In genomic region chr20:34404803-34405202, GRCh38 we compare ENCODE assay signal across 19 cellular contexts. TPM values are rescaled to one million over a fixed set of nuclear protein-coding genes. Genes with fewer than 3 reads are reported as not detected.
DNase-seq lines count a peak whose midpoint lies in the region; ATAC-seq and TF ChIP-seq lines count a peak whose summit lies in the region.
"Had no signal": no experiment of that assay in that cellular context is flagged by ENCODE, and none has a peak within 500 bp of the region (broad histone marks: within the 10 kb centered on the region; RNA-seq: fewer than 3 reads in every experiment).

No MANE protein-coding gene starts in this region.

- H3K27ac Mint-ChIP-seq in CD4-positive, alpha-beta T cell, result peak overlapping the region; percentile 78
- peak overlapping the region; percentile 73 to 81 for H3K27ac Mint-ChIP-seq in effector memory CD8-positive, alpha-beta T cell
- H3K27ac Mint-ChIP-seq: endodermal cell had no signal

- no peak for ATAC-seq in CD4-positive, alpha-beta T cell (ENCODE audit: poor library complexity)
- ATAC-seq in effector memory CD8-positive, alpha-beta T cell (replicated peaks), result no peak
- ATAC-seq in GM21367 (IDR thresholded peaks at IDR 0.05; ENCODE audit: unreplicated experiment), result no peak
- ATAC-seq in HG02884 (IDR thresholded peaks at IDR 0.05; ENCODE audit: unreplicated experiment), result no peak
- ATAC-seq: lower lobe of right lung, sciatic nerve had no signal

- CTCF ChIA-PET in A673 (lab: Charles Lee), result no interaction called here
- CTCF ChIA-PET in CD4-positive, alpha-beta T cell (lab: Charles Lee), result interaction anchor here (1.1 to 1.5 kb wide), 2 partner anchors 26 to 92 kb away, joined by 3 to 12 read pairs; no protein-coding TSS in a partner anchor

- BruUV-seq in A673 (replicated peaks; lab: Mats Ljungman, UMichigan), result no TSS peak

- H3K27me3 ChIP-seq in A673 (replicated peaks; ENCODE audit: insufficient read depth, low read depth, low read length, poor library complexity), result no peaks in the 10 kb centered on the region
- no peaks in the 10 kb centered on the region for H3K27me3 ChIP-seq in CD4-positive, alpha-beta T cell (ENCODE audit: control insufficient read depth, insufficient read depth, low read length)
- H3K27me3 ChIP-seq: heart right ventricle, ovary, stomach had no signal

- peaks cover 67% of the 10 kb centered on the region for H3K4me1 Mint-ChIP-seq in CD4-positive, alpha-beta T cell (ENCODE audit: low read depth)
- peaks cover 37 to 72% of the 10 kb centered on the region in 2 donors for H3K4me1 Mint-ChIP-seq in effector memory CD8-positive, alpha-beta T cell (ENCODE audit: low read depth in 2 of 2)

- peaks cover 39% of the 10 kb centered on the region for H3K4me1 ChIP-seq in A673 (ENCODE audit: insufficient read depth, low read length, poor library complexity, severe bottlenecking)

- POLR2A ChIA-PET in A673 (lab: Charles Lee; ENCODE audit: low non-redundant PET), result no interaction called here
- POLR2A ChIA-PET in CD4-positive, alpha-beta T cell (lab: Charles Lee), result interaction anchor here (1.1 kb wide), 1 partner anchor 26 kb away, joined by 5 read pairs; no protein-coding TSS in a partner anchor

- H3K4me3 Mint-ChIP-seq in CD4-positive, alpha-beta T cell, result peak overlapping the region; percentile 47
- peak overlapping the region; percentile 61 to 64 for H3K4me3 Mint-ChIP-seq in effector memory CD8-positive, alpha-beta T cell
- H3K4me3 Mint-ChIP-seq: endodermal cell had no signal

- H3K27ac ChIP-seq in A673 (ENCODE audit: low read depth, low read length, poor library complexity, severe bottlenecking), result peak overlapping the region; percentile 36
- H3K27ac ChIP-seq in CD4-positive, alpha-beta T cell (ENCODE audit: low read depth, low read length), result no peak overlapping the region
- H3K27ac ChIP-seq: heart right ventricle, lower lobe of right lung, ovary, stomach had no signal

- no peaks in the 10 kb centered on the region for H3K9me3 ChIP-seq in A673 (ENCODE audit: low read depth, low read length, poor library complexity, severe bottlenecking)
- H3K9me3 ChIP-seq in CD4-positive, alpha-beta T cell (ENCODE audit: control insufficient read depth, low read length), result no peaks in the 10 kb centered on the region
- H3K9me3 ChIP-seq: heart right ventricle, lower lobe of right lung, ovary, SK-N-SH, stomach had no signal

- H3K27me3 Mint-ChIP-seq in CD4-positive, alpha-beta T cell, result no peaks in the 10 kb centered on the region
- H3K27me3 Mint-ChIP-seq in effector memory CD8-positive, alpha-beta T cell, result no peaks in the 10 kb centered on the region

- no peak for TF ChIP-seq CTCF in A673 (conservative IDR thresholded peaks at IDR 0.05; ENCODE audit: low read depth, low read length)
- TF ChIP-seq CTCF in CD4-positive, alpha-beta T cell (IDR thresholded peaks at IDR 0.05), result no peak

- no peak overlapping the region for H3K4me3 ChIP-seq in A673 (ENCODE audit: low read depth, low read length, poor library complexity, severe bottlenecking)
- H3K4me3 ChIP-seq: heart right ventricle, lower lobe of right lung, ovary, stomach had no signal

- peaks cover 20% of the 10 kb centered on the region for H3K36me3 ChIP-seq in A673 (ENCODE audit: insufficient read depth, low read length, poor library complexity, severe bottlenecking)
- H3K36me3 ChIP-seq: ovary had no signal

- DNase-seq in A673 (ENCODE audit: low spot score) (no peak), RPMI8226 (peak; percentile 20), NCI-H187 (lab: John Stamatoyannopoulos, UW) (no peak)
- DNase-seq in CD4-positive, alpha-beta T cell, result no peak
- DNase-seq in effector memory CD8-positive, alpha-beta T cell, result no peak
- DNase-seq: AML-193, anterior cingulate cortex, DMS153, endodermal cell, heart right ventricle, lower lobe of right lung, NCI-H1417, NCI-H748 treated with DMSO at 0.1 percent for 48 hours, ovary, SK-N-SH, stomach had no signal

- peaks cover 53% of the 10 kb centered on the region for H3K36me3 Mint-ChIP-seq in CD4-positive, alpha-beta T cell (ENCODE audit: low read depth)
- H3K36me3 Mint-ChIP-seq in effector memory CD8-positive, alpha-beta T cell (ENCODE audit: insufficient read depth), result peaks cover 58% of the 10 kb centered on the region

- intact Hi-C loops in A673 (cut with micrococcal nuclease; ENCODE audit: unreplicated experiment), result no loop called here
- intact Hi-C loops in CD4-positive, alpha-beta T cell (cut with DNase I, micrococcal nuclease), result loop anchor here in 1 of 2 experiments (2.0 kb wide), 1 partner anchor 42 kb away; the partner anchor contains the start of gene ITCH

- H3K9me3 Mint-ChIP-seq in CD4-positive, alpha-beta T cell, result no peaks in the 10 kb centered on the region
- H3K9me3 Mint-ChIP-seq in effector memory CD8-positive, alpha-beta T cell, result no peaks in the 10 kb centered on the region
- H3K9me3 Mint-ChIP-seq: endodermal cell had no signal

RNA-seq across cellular contexts. Expression of gene ITCH, which starts 41.7 kb away (rescaled TPM):
- 56.2 and 57.7 TPM in 2 replicates for total RNA-seq in A673 (2021)
- total RNA-seq in CD4-positive, alpha-beta T cell, result 10 to 100 TPM; 44.2 to 47.0 TPM
